ENCODE assay signal across 18 cellular contexts in genomic region chr4:112128452-112128851, GRCh38. TPM values are rescaled to one million over a fixed set of nuclear protein-coding genes. Genes with fewer than 3 reads are reported as not detected.
DNase-seq lines count a peak whose midpoint lies in the region; ATAC-seq and TF ChIP-seq lines count a peak whose summit lies in the region.
"Had no signal": no experiment of that assay in that cellular context is flagged by ENCODE, and none has a peak within 500 bp of the region (broad histone marks: within the 10 kb centered on the region; RNA-seq: fewer than 3 reads in every experiment).

No MANE protein-coding gene starts in this region.

- H3K36me3 ChIP-seq in SK-N-MC (ENCODE audit: insufficient read depth, low read length) (no peaks in the 10 kb centered on the region), gastrocnemius medialis (no peaks in the 10 kb centered on the region)
- H3K36me3 ChIP-seq: colonic mucosa had no signal

- intact Hi-C loops in gastrocnemius medialis (cut with DNase I; ENCODE audit: low total_unique reads), result no loop called here

- no peak for TF ChIP-seq CTCF in gastrocnemius medialis (IDR thresholded peaks at IDR 0.05 in 4 of 5, conservative IDR thresholded peaks at IDR 0.05 in 1 of 5)

- TF ChIP-seq POLR2A in GM18505 (IDR thresholded peaks at IDR 0.05; ENCODE audit: borderline replicate concordance, extremely low read depth, insufficient read depth, insufficient read length) (no peak), gastrocnemius medialis (IDR thresholded peaks at IDR 0.05) (no peak)

- peak overlapping the region; percentile 55 for H3K4me3 ChIP-seq in SK-N-MC
- H3K4me3 ChIP-seq in gastrocnemius medialis, result no peak overlapping the region
- H3K4me3 ChIP-seq: colonic mucosa, lung had no signal

- peak overlapping the region; percentile 66 for H3K9ac ChIP-seq in SK-N-MC (ENCODE audit: insufficient read length)

- no peaks in the 10 kb centered on the region for H3K27me3 ChIP-seq in gastrocnemius medialis
- H3K27me3 ChIP-seq: colonic mucosa had no signal

- ATAC-seq in GM18505 (IDR thresholded peaks at IDR 0.05; ENCODE audit: unreplicated experiment) (peak; percentile 57), GM19468 (IDR thresholded peaks at IDR 0.05; ENCODE audit: extremely low read depth, unreplicated experiment) (peak; percentile 18), HG03097 (IDR thresholded peaks at IDR 0.05; ENCODE audit: low FRiP score, unreplicated experiment) (peak; percentile 58), gastrocnemius medialis (no peak)

- in situ Hi-C loops in gastrocnemius medialis (cut with MboI; ENCODE audit: low sequenced_read_pairs in 4 of 4), result no loop called here

- H3K4me1 ChIP-seq in gastrocnemius medialis, result no peaks in the 10 kb centered on the region
- H3K4me1 ChIP-seq: colonic mucosa had no signal

- DNase-seq in SK-N-MC (ENCODE audit: low read depth, low spot score), result no peak
- no peak for DNase-seq in DMS153 (lab: John Stamatoyannopoulos, UW)
- DNase-seq in stimulated activated CD4-positive, alpha-beta T cell treated with anti-CD3 and anti-CD28 coated beads, Interleukin-2, amount 100 ng/mL, for 48 hours, result no peak
- no peak for DNase-seq in gastrocnemius medialis
- DNase-seq in substantia nigra (lab: John Stamatoyannopoulos, UW), result no peak
- DNase-seq: activated CD4-positive, alpha-beta T cell treated with anti-CD3 and anti-CD28 coated beads for 4 hours; CD4-positive, CD25-positive, alpha-beta regulatory T cell; colonic mucosa; DMS79 treated with DMSO at 0.1 percent for 48 hours; endodermal cell; head of caudate nucleus; NCI-H1092 treated with DMSO at 0.1 percent for 48 hours; NCI-H2081 treated with DMSO at 0.1 percent for 48 hours; NCI-H510A treated with DMSO at 0.1 percent for 48 hours had no signal

- H3K9me3 ChIP-seq in SK-N-MC (ENCODE audit: low read depth, low read length), result no peaks in the 10 kb centered on the region
- H3K9me3 ChIP-seq in gastrocnemius medialis, result no peaks in the 10 kb centered on the region
- H3K9me3 ChIP-seq: colonic mucosa had no signal

- H3K27ac ChIP-seq in SK-N-MC (peak overlapping the region; percentile 88), gastrocnemius medialis (no peak overlapping the region), substantia nigra (ENCODE audit: low read depth, low read length, poor library complexity, severe bottlenecking) (no peak overlapping the region)
- H3K27ac ChIP-seq: colonic mucosa had no signal

RNA-seq across cellular contexts. Expression of gene FAM241A, which starts 16.8 kb away (rescaled TPM):
- total RNA-seq in gastrocnemius medialis, result 1 to 10 TPM; 2.3 to 7.0 (median 3.3) TPM

Comparison
In these comparisons a context has a peak if more than half of its experiments do, and no peak if none do; other contexts are left out.
1. ATAC-seq: peak in GM18505 (single experiment), GM19468 (single experiment) and HG03097 (single experiment); none in gastrocnemius medialis (0 of 2).